Comparison of ENCODE assay signal across 21 cellular contexts in the genomic region with DNA sequence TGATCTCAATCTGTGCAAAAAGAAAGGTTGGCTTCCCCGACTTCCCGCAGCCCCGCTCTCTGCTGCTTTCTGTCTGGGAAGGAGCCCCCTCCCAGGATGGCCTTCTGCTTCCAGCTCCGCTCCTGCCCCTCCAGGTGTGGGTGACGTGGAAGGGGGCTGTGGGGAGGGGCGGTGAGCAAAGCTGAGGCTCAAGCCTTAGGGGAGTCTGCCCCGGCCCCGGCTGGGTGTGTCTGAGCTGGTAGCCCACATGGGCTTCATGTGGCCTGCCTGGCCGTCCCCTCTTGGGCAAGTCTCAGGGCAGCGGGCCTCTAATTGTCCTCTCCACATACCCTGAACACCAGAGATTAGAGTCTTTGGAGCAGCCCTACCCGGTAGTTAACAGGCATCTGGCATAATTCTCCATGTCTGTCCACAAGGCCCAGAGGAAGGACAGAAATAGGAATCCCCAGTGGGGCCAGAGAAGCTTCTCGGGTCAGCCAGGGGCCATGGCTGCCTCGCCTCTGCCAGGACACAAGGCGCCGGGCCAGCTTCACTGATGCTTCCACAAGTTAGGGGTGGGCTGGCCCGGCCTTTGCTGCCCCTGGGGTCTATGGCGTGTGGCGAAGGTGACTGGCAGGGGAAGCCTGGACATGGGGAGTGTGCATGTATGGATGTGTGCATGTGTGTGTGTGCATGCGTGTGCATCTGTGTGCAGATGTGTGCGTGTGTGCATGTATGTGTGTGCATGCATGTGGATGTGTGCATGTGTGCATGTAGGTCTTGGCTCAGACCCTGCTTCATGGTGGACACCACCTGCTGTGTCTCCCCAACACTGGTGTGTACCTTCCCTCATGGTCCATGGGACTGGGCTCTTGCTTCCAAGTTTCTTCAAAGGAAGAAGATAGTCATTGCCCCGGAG. TPM values are rescaled to one million over a fixed set of nuclear protein-coding genes. Genes with fewer than 3 reads are reported as not detected.
"Had no signal": no experiment of that assay in that cellular context is flagged by ENCODE, and none has a peak within 500 bp of the region (broad histone marks: within the 10 kb centered on the region; RNA-seq: fewer than 3 reads in every experiment).

No MANE protein-coding gene starts in this region.

- H3K27me3 Mint-ChIP-seq: central memory CD8-positive, alpha-beta T cell; progenitor cell of endocrine pancreas had no signal

- H3K27ac ChIP-seq: left lung, right lobe of liver, thoracic aorta had no signal

- H3K36me3 Mint-ChIP-seq: memory B cell; naive thymus-derived CD8-positive, alpha-beta T cell had no signal

- H3K4me3 Mint-ChIP-seq: activated T-helper 1 cell treated with anti-CD3 and anti-CD28 coated beads, Interleukin-12 subunit alpha, Interleukin-12 subunit beta, Interleukin-2, Interleukin-4 antibody, amounts not matched to agents 30 ng/mL and 10 ng/mL and 1 ng/mL, durations not matched to agents 14 hours and 24 hours and 36 hours; central memory CD8-positive, alpha-beta T cell; memory B cell; naive thymus-derived CD8-positive, alpha-beta T cell; T-helper 2 cell treated with Interferon-gamma antibody and Interleukin-4, amounts not matched to agents 5 μg/mL and 100 μg/mL, for 36 hours had no signal

- ATAC-seq: left lung; mucosa of descending colon; naive thymus-derived CD8-positive, alpha-beta T cell; right lobe of liver had no signal

- H3K27ac Mint-ChIP-seq: activated T-helper 1 cell treated with anti-CD3 and anti-CD28 coated beads, Interleukin-12 subunit alpha, Interleukin-12 subunit beta, Interleukin-2, Interleukin-4 antibody, amounts not matched to agents 30 ng/mL and 10 ng/mL and 1 ng/mL, durations not matched to agents 14 hours and 24 hours and 36 hours; memory B cell; naive thymus-derived CD8-positive, alpha-beta T cell; progenitor cell of endocrine pancreas; T-helper 2 cell treated with Interferon-gamma antibody and Interleukin-4, amounts not matched to agents 5 μg/mL and 100 μg/mL, for 36 hours had no signal

- H3K4me1 ChIP-seq: left lung, right lobe of liver had no signal

- H3K9me3 Mint-ChIP-seq: activated T-helper 1 cell treated with anti-CD3 and anti-CD28 coated beads, Interleukin-12 subunit alpha, Interleukin-12 subunit beta, Interleukin-2, Interleukin-4 antibody, amounts not matched to agents 30 ng/mL and 10 ng/mL and 1 ng/mL, durations not matched to agents 14 hours and 24 hours and 36 hours; central memory CD8-positive, alpha-beta T cell; memory B cell; naive thymus-derived CD8-positive, alpha-beta T cell; T-helper 2 cell treated with Interferon-gamma antibody and Interleukin-4, amounts not matched to agents 5 μg/mL and 100 μg/mL, for 36 hours had no signal

- H3K4me1 Mint-ChIP-seq: central memory CD8-positive, alpha-beta T cell; memory B cell; naive thymus-derived CD8-positive, alpha-beta T cell had no signal

- H3K4me3 ChIP-seq: left lung, mucosa of descending colon, right lobe of liver, thoracic aorta had no signal

- H3K36me3 ChIP-seq: left lung, right lobe of liver, thoracic aorta had no signal

- DNase-seq: activated CD4-positive, alpha-beta T cell treated with anti-CD3 and anti-CD28 coated beads, Interleukin-2, amount 50 U/mL, for 1 hour; activated CD8-positive, alpha-beta memory T cell treated with anti-CD3 and anti-CD28 coated beads for 24 hours; activated naive CD4-positive, alpha-beta T cell treated with Interleukin-2 at 50 U/mL for 16 hours; cortex of kidney; effector memory CD4-positive, alpha-beta T cell; occipital lobe; stimulated activated CD4-positive, alpha-beta T cell treated with anti-CD3 and anti-CD28 coated beads, Interleukin-1b, Interleukin-23, amount 100 ng/mL, for 48 hours; SW 1271 had no signal

- H3K9me3 ChIP-seq: left lung, mucosa of descending colon, right lobe of liver, thoracic aorta had no signal

- H3K27me3 ChIP-seq: left lung, right lobe of liver had no signal

RNA-seq across cellular contexts. Expression of gene FRMD1, which starts 24.1 kb away (rescaled TPM):
- total RNA-seq: activated T-helper 1 cell treated with anti-CD3 and anti-CD28 coated beads, Interleukin-12 subunit alpha, Interleukin-12 subunit beta, Interleukin-2, Interleukin-4 antibody, amounts not matched to agents 30 ng/mL and 10 ng/mL and 1 ng/mL, durations not matched to agents 14 hours and 24 hours and 36 hours; frontal cortex; left lung; naive thymus-derived CD8-positive, alpha-beta T cell; occipital lobe; progenitor cell of endocrine pancreas; SK-MEL-5; thoracic aorta had no signal
- polyA plus RNA-seq: naive thymus-derived CD8-positive, alpha-beta T cell had no signal

RNA-seq across cellular contexts. Expression of gene KIF25, which starts 57.4 kb away (rescaled TPM):
- total RNA-seq: activated T-helper 1 cell treated with anti-CD3 and anti-CD28 coated beads, Interleukin-12 subunit alpha, Interleukin-12 subunit beta, Interleukin-2, Interleukin-4 antibody, amounts not matched to agents 30 ng/mL and 10 ng/mL and 1 ng/mL, durations not matched to agents 14 hours and 24 hours and 36 hours; naive thymus-derived CD8-positive, alpha-beta T cell; occipital lobe; progenitor cell of endocrine pancreas; SK-MEL-5; thoracic aorta; ureter had no signal
- polyA plus RNA-seq: naive thymus-derived CD8-positive, alpha-beta T cell had no signal
